In the genomic region with DNA sequence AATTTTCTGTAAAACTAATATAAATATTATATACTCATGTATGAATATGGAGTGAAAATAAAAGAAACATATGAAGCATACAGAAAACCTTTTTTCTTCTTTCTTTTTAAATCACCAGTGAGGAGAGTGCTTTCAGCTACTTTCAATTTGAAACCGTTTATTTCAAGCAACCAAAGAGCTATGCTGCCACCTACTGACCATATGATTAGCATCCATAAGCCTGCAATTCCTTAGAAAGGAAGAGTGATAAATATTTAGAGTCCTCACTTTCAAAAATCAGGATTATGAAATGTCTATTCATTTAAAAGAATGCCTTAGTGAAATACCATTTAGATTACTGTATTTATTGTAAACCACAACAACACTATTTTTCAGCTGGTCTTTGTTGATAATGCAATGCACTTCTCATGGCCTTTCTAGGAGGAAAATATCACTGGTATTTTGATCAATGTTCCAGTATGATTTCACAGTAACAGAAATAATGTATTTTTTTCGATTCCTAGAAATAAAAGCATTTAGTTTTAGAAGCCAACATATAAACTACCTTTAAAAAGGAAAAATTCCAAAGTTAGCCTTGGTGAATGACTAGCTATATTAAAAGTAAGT, we compare ENCODE assay signal across 9 cellular contexts.
DNase-seq lines count a peak whose midpoint lies in the region; TF ChIP-seq lines count a peak whose summit lies in the region.
"Had no signal": no experiment of that assay in that cellular context is flagged by ENCODE, and none has a peak within 500 bp of the region (broad histone marks: within the 10 kb centered on the region; RNA-seq: fewer than 3 reads in every experiment).

No MANE protein-coding gene starts in this region.

- H3K4me3 ChIP-seq in H7 (ENCODE audit: insufficient read depth, low read depth, low read length) (no peak overlapping the region), KMS-11 (IDR thresholded peaks at IDR 0.05; ENCODE audit: insufficient read depth, low read depth, low read length) (no peak overlapping the region), mesendoderm (ENCODE audit: low read length) (no peak overlapping the region)

- H3K36me3 ChIP-seq in H7 (replicated peaks; ENCODE audit: control insufficient read depth, insufficient read depth, low read length) (no peaks in the 10 kb centered on the region), KMS-11 (ENCODE audit: insufficient read depth) (no peaks in the 10 kb centered on the region), mesendoderm (ENCODE audit: control insufficient read depth, insufficient read depth, low read length) (no peaks in the 10 kb centered on the region)

- no peak overlapping the region for H3K4ac ChIP-seq in mesendoderm (ENCODE audit: low read depth, low read length)

- H3K27ac ChIP-seq in 22Rv1 (no peak overlapping the region), KMS-11 (no peak overlapping the region), mesendoderm (ENCODE audit: low read depth, low read length) (no peak overlapping the region)

- H4K8ac ChIP-seq in mesendoderm (ENCODE audit: low read depth, low read length), result no peak overlapping the region

- H3K9ac ChIP-seq in KMS-11 (no peak overlapping the region), mesendoderm (ENCODE audit: low read length) (no peak overlapping the region)

- WGBS in mesendoderm (ENCODE audit: extremely low coverage, insufficient coverage, low lambda C conversion rate), result no CpG with 5 or more reads among the region's 2 CpGs

- H3K79me1 ChIP-seq in mesendoderm (ENCODE audit: low read length), result no peaks in the 10 kb centered on the region

- no peak overlapping the region for H3K23ac ChIP-seq in mesendoderm (ENCODE audit: low read length)

- no peaks in the 10 kb centered on the region for H4K20me1 ChIP-seq in KMS-11 (ENCODE audit: insufficient read depth)

- H4K5ac ChIP-seq in mesendoderm (ENCODE audit: low read length), result no peak overlapping the region

- no peak overlapping the region for H3K18ac ChIP-seq in mesendoderm (ENCODE audit: low read length)

- H3K27me3 ChIP-seq in H7 (ENCODE audit: control insufficient read depth, insufficient read depth, low read length), result no peaks in the 10 kb centered on the region
- H3K27me3 ChIP-seq in KMS-11 (ENCODE audit: insufficient read depth, low read depth), result no peaks in the 10 kb centered on the region
- no peaks in the 10 kb centered on the region for H3K27me3 ChIP-seq in mesendoderm (ENCODE audit: insufficient read depth, low read length, poor library complexity)

- H3K4me2 ChIP-seq in KMS-11, result no peak overlapping the region
- H3K4me2 ChIP-seq in mesendoderm (ENCODE audit: low read length), result no peak overlapping the region

- no peak overlapping the region for H2BK5ac ChIP-seq in mesendoderm (ENCODE audit: low read length)

- no peak overlapping the region for H2AFZ ChIP-seq in KMS-11 (ENCODE audit: low read depth)

- no peak overlapping the region for H3K56ac ChIP-seq in mesendoderm (ENCODE audit: low read length)

- DNase-seq in GM03348 (ENCODE audit: low spot score), result peak; percentile 67
- DNase-seq in H7, result peak; percentile 9
- peak; percentile 57 for DNase-seq in OCI-M2 (lab: John Stamatoyannopoulos, UW; ENCODE audit: unreplicated experiment)
- DNase-seq in dermis blood vessel endothelial cell, result peak; percentile 81
- peak; percentile 77 for DNase-seq in mesendoderm
- DNase-seq in activated CD8-positive, alpha-beta memory T cell treated with anti-CD3 and anti-CD28 coated beads, Interleukin-2, amount 50 U/mL, for 4 hours, result no peak
- DNase-seq: naive B cell had no signal

- H3K79me2 ChIP-seq in KMS-11 (ENCODE audit: insufficient read depth, low read depth), result no peaks in the 10 kb centered on the region
- no peaks in the 10 kb centered on the region for H3K79me2 ChIP-seq in mesendoderm (ENCODE audit: control insufficient read depth, insufficient read depth, low read length)

- no peak overlapping the region for H2AK5ac ChIP-seq in mesendoderm (ENCODE audit: low read length)

- no peak overlapping the region for H2BK120ac ChIP-seq in mesendoderm (ENCODE audit: low read depth, low read length)

- no peak overlapping the region for H2BK15ac ChIP-seq in mesendoderm (replicated peaks; ENCODE audit: low read depth)

- TF ChIP-seq CTCF in 22Rv1 (IDR thresholded peaks at IDR 0.05), result peak; percentile 80
- TF ChIP-seq CTCF in KMS-11 (conservative IDR thresholded peaks at IDR 0.05; ENCODE audit: low read depth, low read length), result peak; percentile 85

- peaks cover 10% of the 10 kb centered on the region for H3K4me1 ChIP-seq in KMS-11 (ENCODE audit: low read depth, poor library complexity, severe bottlenecking)
- no peaks in the 10 kb centered on the region for H3K4me1 ChIP-seq in mesendoderm (ENCODE audit: control insufficient read depth, low read depth, low read length)
